In genomic region chr13:63902141-63902540, GRCh38 we compare ENCODE assay signal across 27 cellular contexts.
"Had no signal": no experiment of that assay in that cellular context is flagged by ENCODE, and none has a peak within 500 bp of the region (broad histone marks: within the 10 kb centered on the region; RNA-seq: fewer than 3 reads in every experiment).

No MANE protein-coding gene starts in this region.

- H3K4me3 Mint-ChIP-seq: stimulated activated effector memory CD8-positive, alpha-beta T cell treated with anti-CD3 and anti-CD28 coated beads, Interleukin-12 subunit alpha, Interleukin-12 subunit beta, amount 100 ng/mL, for 72 hours; stimulated activated memory B cell treated with anti-CD40 and anti-IgM and Interleukin-4, amounts not matched to agents 10 μg/mL and 1 μg/mL and 100 μg/mL, for 72 hours; stimulated activated naive B cell treated with anti-CD40 and anti-IgM and Interleukin-4, amounts not matched to agents 10 μg/mL and 1 μg/mL and 100 μg/mL, for 72 hours; stimulated activated naive CD8-positive, alpha-beta T cell treated with anti-CD3 and anti-CD28 coated beads, Interleukin-15, amount 100 ng/mL, for 72 hours; stimulated activated naive CD8-positive, alpha-beta T cell treated with anti-CD3 and anti-CD28 coated beads, Interleukin-15, Interleukin-2, amounts not matched to agents 100 ng/mL and 50 ng/mL, for 24 hours; type B pancreatic cell had no signal

- H3K27me3 Mint-ChIP-seq: stimulated activated memory B cell treated with anti-CD40 and anti-IgM and Interleukin-4, amounts not matched to agents 10 μg/mL and 1 μg/mL and 100 μg/mL, for 72 hours; stimulated activated naive B cell treated with anti-CD40 and anti-IgM and Interleukin-4, amounts not matched to agents 10 μg/mL and 1 μg/mL and 100 μg/mL, for 72 hours; stimulated activated naive CD8-positive, alpha-beta T cell treated with anti-CD3 and anti-CD28 coated beads, Interleukin-15, amount 100 ng/mL, for 72 hours; stimulated activated naive CD8-positive, alpha-beta T cell treated with anti-CD3 and anti-CD28 coated beads, Interleukin-15, Interleukin-2, amounts not matched to agents 100 ng/mL and 50 ng/mL, for 24 hours; type B pancreatic cell had no signal

- DNase-seq: stimulated activated CD4-positive, alpha-beta T cell treated with anti-CD3 and anti-CD28 coated beads, Interleukin-2, amount 100 ng/mL, for 48 hours; stimulated activated CD4-positive, alpha-beta T cell treated with anti-CD3 and anti-CD28 coated beads, Interleukin-4, amount 100 ng/mL, for 1 hour; stimulated activated CD4-positive, alpha-beta T cell treated with anti-CD3 and anti-CD28 coated beads, Interleukin-4, amount 100 ng/mL, for 24 hours; stimulated activated CD4-positive, alpha-beta T cell treated with anti-CD3 and anti-CD28 coated beads, Interleukin-4, amount 100 ng/mL, for 4 hours; stimulated activated CD8-positive, alpha-beta memory T cell treated with anti-CD3 and anti-CD28 coated beads, Interleukin-4, amount 100 ng/mL, for 48 hours; stimulated activated naive B cell treated with anti-CD40 and anti-IgM and Interleukin-4, amounts not matched to agents 10 μg/mL and 1 μg/mL and 100 μg/mL, for 72 hours; stimulated activated naive CD4-positive, alpha-beta T cell; stimulated activated naive CD4-positive, alpha-beta T cell treated with Interleukin-2 at 50 U/mL for 16 hours; stimulated activated naive CD8-positive, alpha-beta T cell treated with anti-CD3 and anti-CD28 coated beads, Interleukin-15, amount 100 ng/mL, for 72 hours; stimulated activated naive CD8-positive, alpha-beta T cell treated with anti-CD3 and anti-CD28 coated beads, Interleukin-15, Interleukin-2, amounts not matched to agents 100 U/mL and 50 U/mL, for 24 hours; stomach; substantia nigra; testis; thyroid gland; tibial artery; transverse colon; trophoblast cell; uterus had no signal

- H3K36me3 ChIP-seq: stomach, suprapubic skin, thoracic aorta, thyroid gland, tibial artery, tibial nerve, transverse colon, upper lobe of left lung, uterus, vagina had no signal

- ATAC-seq: stimulated activated effector memory CD8-positive, alpha-beta T cell treated with anti-CD3 and anti-CD28 coated beads, Interleukin-12 subunit alpha, Interleukin-12 subunit beta, amount 100 ng/mL, for 72 hours; stimulated activated memory B cell treated with anti-CD40 and anti-IgM and Interleukin-4, amounts not matched to agents 10 μg/mL and 1 μg/mL and 100 μg/mL, for 72 hours; stimulated activated naive B cell treated with anti-CD40 and anti-IgM and Interleukin-4, amounts not matched to agents 10 μg/mL and 1 μg/mL and 100 μg/mL, for 72 hours; stimulated activated naive CD8-positive, alpha-beta T cell treated with anti-CD3 and anti-CD28 coated beads, Interleukin-15, amount 100 ng/mL, for 72 hours; stimulated activated naive CD8-positive, alpha-beta T cell treated with anti-CD3 and anti-CD28 coated beads, Interleukin-15, Interleukin-2, amounts not matched to agents 100 U/mL and 50 U/mL, for 24 hours had no signal

- H3K27ac ChIP-seq: stomach, suprapubic skin, testis, thoracic aorta, thyroid gland, tibial artery, tibial nerve, transverse colon, upper lobe of left lung, uterus, vagina had no signal

- H3K27ac Mint-ChIP-seq: stimulated activated effector memory CD8-positive, alpha-beta T cell treated with anti-CD3 and anti-CD28 coated beads, Interleukin-12 subunit alpha, Interleukin-12 subunit beta, amount 100 ng/mL, for 72 hours; stimulated activated memory B cell treated with anti-CD40 and anti-IgM and Interleukin-4, amounts not matched to agents 10 μg/mL and 1 μg/mL and 100 μg/mL, for 72 hours; stimulated activated naive B cell treated with anti-CD40 and anti-IgM and Interleukin-4, amounts not matched to agents 10 μg/mL and 1 μg/mL and 100 μg/mL, for 72 hours; stimulated activated naive CD8-positive, alpha-beta T cell treated with anti-CD3 and anti-CD28 coated beads, Interleukin-15, amount 100 ng/mL, for 72 hours; stimulated activated naive CD8-positive, alpha-beta T cell treated with anti-CD3 and anti-CD28 coated beads, Interleukin-15, Interleukin-2, amounts not matched to agents 100 ng/mL and 50 ng/mL, for 24 hours; type B pancreatic cell had no signal

- H3K27me3 ChIP-seq: stomach, suprapubic skin, testis, thyroid gland, tibial artery, tibial nerve, transverse colon, upper lobe of left lung, uterus, vagina had no signal

- H3K9me3 Mint-ChIP-seq: stimulated activated memory B cell treated with anti-CD40 and anti-IgM and Interleukin-4, amounts not matched to agents 10 μg/mL and 1 μg/mL and 100 μg/mL, for 72 hours; type B pancreatic cell had no signal

- H3K4me1 Mint-ChIP-seq: stimulated activated effector memory CD8-positive, alpha-beta T cell treated with anti-CD3 and anti-CD28 coated beads, Interleukin-12 subunit alpha, Interleukin-12 subunit beta, amount 100 ng/mL, for 72 hours; stimulated activated memory B cell treated with anti-CD40 and anti-IgM and Interleukin-4, amounts not matched to agents 10 μg/mL and 1 μg/mL and 100 μg/mL, for 72 hours; stimulated activated naive B cell treated with anti-CD40 and anti-IgM and Interleukin-4, amounts not matched to agents 10 μg/mL and 1 μg/mL and 100 μg/mL, for 72 hours; stimulated activated naive CD8-positive, alpha-beta T cell treated with anti-CD3 and anti-CD28 coated beads, Interleukin-15, amount 100 ng/mL, for 72 hours had no signal

- H3K9me3 ChIP-seq: stomach, suprapubic skin, testis, thoracic aorta, thyroid gland, tibial artery, tibial nerve, transverse colon, upper lobe of left lung, uterus, vagina had no signal

- H3K4me1 ChIP-seq: stomach, suprapubic skin, testis, thyroid gland, tibial artery, tibial nerve, transverse colon, upper lobe of left lung, uterus, vagina had no signal

- H3K36me3 Mint-ChIP-seq: stimulated activated effector memory CD8-positive, alpha-beta T cell treated with anti-CD3 and anti-CD28 coated beads, Interleukin-12 subunit alpha, Interleukin-12 subunit beta, amount 100 ng/mL, for 72 hours; stimulated activated memory B cell treated with anti-CD40 and anti-IgM and Interleukin-4, amounts not matched to agents 10 μg/mL and 1 μg/mL and 100 μg/mL, for 72 hours; stimulated activated naive B cell treated with anti-CD40 and anti-IgM and Interleukin-4, amounts not matched to agents 10 μg/mL and 1 μg/mL and 100 μg/mL, for 72 hours; type B pancreatic cell had no signal

- H3K4me3 ChIP-seq: stomach, suprapubic skin, testis, thoracic aorta, thyroid gland, tibial artery, tibial nerve, transverse colon, upper lobe of left lung, uterus, vagina had no signal
